In genomic region chr3:108008931-108009635, GRCh38 we compare ENCODE assay signal across 12 cellular contexts.
DNase-seq lines count a peak whose midpoint lies in the region; ATAC-seq and TF ChIP-seq lines count a peak whose summit lies in the region.
"Had no signal": no experiment of that assay in that cellular context is flagged by ENCODE, and none has a peak within 500 bp of the region (broad histone marks: within the 10 kb centered on the region; RNA-seq: fewer than 3 reads in every experiment).

No MANE protein-coding gene starts in this region.

- H2BK5ac ChIP-seq in mesenchymal stem cell (ENCODE audit: low read depth, low read length, poor library complexity, severe bottlenecking) = no peak overlapping the region

- H2BK120ac ChIP-seq in mesenchymal stem cell (ENCODE audit: low read depth, low read length) = no peak overlapping the region

- no peak overlapping the region for H3K4ac ChIP-seq in mesenchymal stem cell (ENCODE audit: low read depth in 1 of 2, low read length in 2 of 2)

- no peak overlapping the region for H4K8ac ChIP-seq in mesenchymal stem cell (ENCODE audit: low read length)

- no peak overlapping the region for H2AK5ac ChIP-seq in mesenchymal stem cell (ENCODE audit: low read length, severe bottlenecking)

- no peak overlapping the region for H2BK12ac ChIP-seq in mesenchymal stem cell (ENCODE audit: low read length in 2 of 2)

- H3K4me1 ChIP-seq in mesenchymal stem cell (ENCODE audit: control insufficient read depth, insufficient read depth, low read depth, low read length) = peaks cover 7% of the 10 kb centered on the region
- peaks cover 10 to 32% (median 21%) of the 10 kb centered on the region in 4 donors for H3K4me1 ChIP-seq in stomach

- H3K79me1 ChIP-seq in mesenchymal stem cell (replicated peaks; ENCODE audit: low read length, poor library complexity, severe bottlenecking) = no peaks in the 10 kb centered on the region

- intact Hi-C loops in stomach (cut with DNase I; ENCODE audit: low total_unique reads) = no loop called here

- TF ChIP-seq EP300 in stomach (IDR thresholded peaks at IDR 0.05) = no peak

- H3K4me2 ChIP-seq in mesenchymal stem cell (ENCODE audit: low read length, poor library complexity, severe bottlenecking) = no peak overlapping the region

- ATAC-seq in HG02885 (IDR thresholded peaks at IDR 0.05; ENCODE audit: poor library complexity, unreplicated experiment) (peak; percentile 45), HG02981 (IDR thresholded peaks at IDR 0.05; ENCODE audit: unreplicated experiment) (no peak)

- no peak for TF ChIP-seq POLR2A in stomach (IDR thresholded peaks at IDR 0.05)

- H3K27me3 ChIP-seq in mesenchymal stem cell (ENCODE audit: control insufficient read depth in 1 of 2, insufficient read depth in 1 of 2, low read length in 2 of 2) (peaks cover 0 to 8% of the 10 kb centered on the region in 2 experiments), stomach (no peaks in the 10 kb centered on the region)

- H2AFZ ChIP-seq in mesenchymal stem cell (ENCODE audit: low read depth, low read length) = no peak overlapping the region

- no peak overlapping the region for H3K14ac ChIP-seq in mesenchymal stem cell (ENCODE audit: low read length in 2 of 2)

- DNase-seq in EL (peak; percentile 91), amniotic epithelial cell (ENCODE audit: low read depth) (peak; percentile 80), mesenchymal stem cell (peak; percentile 65), stomach (no peak), NCI-H146 treated with DMSO at 0.1 percent for 48 hours (lab: John Stamatoyannopoulos, UW; ENCODE audit: unreplicated experiment) (no peak)
- DNase-seq in NK-92 treated with Interleukin-12 subunit alpha and Interleukin-12 subunit beta, amount 100 ng/mL, for 24 hours (lab: John Stamatoyannopoulos, UW) = no peak
- DNase-seq: effector CD4-positive, alpha-beta T cell; hippocampal formation; mesendoderm; NCI-H1930 had no signal

- no peak for TF ChIP-seq CTCF in stomach (IDR thresholded peaks at IDR 0.05)

- H2BK15ac ChIP-seq in mesenchymal stem cell (ENCODE audit: low read depth, poor library complexity, severe bottlenecking) = no peak overlapping the region

- no peaks in the 10 kb centered on the region for H3K9me3 ChIP-seq in mesenchymal stem cell (ENCODE audit: control insufficient read depth, low read length)
- no peaks in the 10 kb centered on the region for H3K9me3 ChIP-seq in stomach

- H3K18ac ChIP-seq in mesenchymal stem cell (ENCODE audit: low read depth in 1 of 2, low read length in 2 of 2) = no peak overlapping the region

- H3K4me3 ChIP-seq in mesenchymal stem cell (ENCODE audit: insufficient read depth in 1 of 2, low read depth in 1 of 2, low read length in 2 of 2) (no peak overlapping the region), stomach (no peak overlapping the region)

- H3K27ac ChIP-seq in mesenchymal stem cell (ENCODE audit: low read length, poor library complexity, severe bottlenecking) (no peak overlapping the region), stomach (no peak overlapping the region)

- no peak overlapping the region for H3K23ac ChIP-seq in mesenchymal stem cell (ENCODE audit: low read length in 2 of 2)

- H3K36me3 ChIP-seq in mesenchymal stem cell (ENCODE audit: control insufficient read depth in 1 of 2, insufficient read depth in 2 of 2, low read depth in 1 of 2, low read length in 2 of 2) (no peaks in the 10 kb centered on the region), stomach (no peaks in the 10 kb centered on the region)

- no peak overlapping the region for H4K91ac ChIP-seq in mesenchymal stem cell (ENCODE audit: low read length)

- 84% methylated on average over 3 of the region's 3 CpGs for WGBS in mesenchymal stem cell
- 79 to 91% (median 86%) methylated on average over 3 of the region's 3 CpGs for WGBS in stomach, 5 donors

- H3K9ac ChIP-seq in mesenchymal stem cell (ENCODE audit: low read length) = no peak overlapping the region

Comparison
In these comparisons a context has a peak if more than half of its experiments do, and no peak if none do; other contexts are left out.
1. DNase-seq: peak in EL (single experiment), amniotic epithelial cell (single experiment) and mesenchymal stem cell (single experiment); none in stomach (single experiment), NK-92 treated with Interleukin-12 subunit alpha and Interleukin-12 subunit beta, amount 100 ng/mL, for 24 hours (single experiment) and NCI-H146 treated with DMSO at 0.1 percent for 48 hours (single experiment).